ENCODE assay signal across 8 cellular contexts in the genomic region with DNA sequence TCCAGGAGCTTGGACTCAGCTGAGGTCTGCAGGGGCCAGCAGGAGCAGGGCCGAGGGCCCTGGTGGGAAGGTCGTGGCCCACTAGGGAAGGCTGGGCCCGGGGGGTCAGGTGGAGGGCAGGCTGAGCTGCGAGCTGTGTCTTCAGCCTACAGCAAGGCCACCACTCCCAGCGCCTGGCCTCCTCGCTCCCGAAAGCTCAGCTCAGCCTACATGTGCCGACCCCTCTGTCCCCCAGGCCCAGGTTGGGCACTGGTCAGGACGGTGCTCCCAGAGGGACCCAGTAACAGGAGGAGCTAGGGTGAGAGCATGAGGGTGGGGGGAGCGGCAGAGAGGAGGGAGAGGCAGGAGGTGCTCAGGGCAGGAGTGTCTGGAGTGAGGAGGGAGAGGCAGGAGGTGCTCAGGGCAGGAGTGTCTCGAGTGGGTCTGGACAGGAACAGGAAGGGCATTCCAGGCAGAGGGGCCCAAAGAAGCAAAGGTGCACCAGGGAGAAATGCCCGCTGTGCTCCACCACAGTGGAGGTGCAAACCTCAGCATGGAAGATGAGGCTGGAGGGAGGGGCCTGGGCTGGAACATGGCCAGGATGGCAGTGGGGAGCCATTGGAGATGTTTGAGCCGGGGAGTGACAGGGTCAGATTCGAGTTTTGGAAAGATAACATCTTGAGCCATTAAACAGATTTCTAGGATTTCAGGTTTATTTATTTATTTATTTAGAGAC. TPM values are rescaled to one million over a fixed set of nuclear protein-coding genes. Genes with fewer than 3 reads are reported as not detected.
DNase-seq lines count a peak whose midpoint lies in the region; ATAC-seq and TF ChIP-seq lines count a peak whose summit lies in the region.

No MANE protein-coding gene starts in this region.

- ATAC-seq in heart right ventricle (peak in 1 of 8 donors; percentile 0), Right ventricle myocardium superior (ENCODE audit: poor library complexity) (no peak), HG02678 (IDR thresholded peaks at IDR 0.05; ENCODE audit: unreplicated experiment) (no peak), GM18907 (IDR thresholded peaks at IDR 0.05; ENCODE audit: unreplicated experiment) (no peak)

- intact Hi-C loops in heart right ventricle (cut with DNase I) (loop anchor here in 9 of 10 donors (5.0 to 10.0 kb wide), 11 partner anchors 58 to 260 kb away; partner anchors contain the start of gene JAG2 (in 5 of the 9)), Right ventricle myocardium superior (cut with DNase I) (loop anchor here (10.0 kb wide), 1 partner anchor 260 kb away; no protein-coding TSS in a partner anchor)

- WGBS in heart right ventricle, 2 donors, result 71% methylated on average over 14 of the region's 14 CpGs

- TF ChIP-seq CTCF in heart right ventricle (IDR thresholded peaks at IDR 0.05), result no peak
- no peak for TF ChIP-seq CTCF in cardiac fibroblast (IDR thresholded peaks at IDR 0.05; ENCODE audit: low read depth, low read length)

- H3K27me3 ChIP-seq in heart right ventricle (peaks cover 0 to 24% (median 0%) of the 10 kb centered on the region in 7 donors), mucosa of stomach (ENCODE audit: control insufficient read depth, insufficient read depth, low read length) (peaks cover 3% of the 10 kb centered on the region)

- H3K4me1 ChIP-seq in heart right ventricle (peaks cover 20 to 46% (median 38%) of the 10 kb centered on the region in 9 donors), mucosa of stomach (ENCODE audit: control insufficient read depth, insufficient read depth, low read length) (peaks cover 42% of the 10 kb centered on the region)

- H3K27ac ChIP-seq in heart right ventricle, result peak overlapping the region in 8 of 10 donors; percentile 81 to 91 (median 87)

- H3K9ac ChIP-seq in mucosa of stomach (ENCODE audit: low read length), result peak overlapping the region; percentile 74

- H3K36me3 ChIP-seq in heart right ventricle (no peaks in the 10 kb centered on the region), mucosa of stomach (ENCODE audit: control insufficient read depth, insufficient read depth, low read length) (no peaks in the 10 kb centered on the region)

- H3K9me3 ChIP-seq in heart right ventricle (no peaks in the 10 kb centered on the region), mucosa of stomach (ENCODE audit: control insufficient read depth, low read length) (no peaks in the 10 kb centered on the region)

- H3K4me3 ChIP-seq in heart right ventricle (peak overlapping the region; percentile 46 to 85 (median 68)), cardiac fibroblast (replicated peaks in 1 of 2; ENCODE audit: low read depth in 2 of 2, low read length in 2 of 2) (peak overlapping the region; percentile 65 to 80), mucosa of stomach (ENCODE audit: low read length) (peak overlapping the region; percentile 41)

- no peak for DNase-seq in heart right ventricle
- DNase-seq in Right ventricle myocardium superior, result no peak
- DNase-seq in cardiac fibroblast (ENCODE audit: low read depth in 2 of 2), result no peak
- DNase-seq in NCI-H187 treated with DMSO at 0.1 percent for 48 hours (lab: John Stamatoyannopoulos, UW), result no peak
- DNase-seq in NCI-H1105 treated with DMSO at 0.1 percent for 48 hours (lab: John Stamatoyannopoulos, UW), result no peak

RNA-seq across cellular contexts. Expression of gene GPR132, which starts 29.1 kb away (rescaled TPM):
- total RNA-seq in heart right ventricle (1 to 10 TPM in 2 of 10 donors, under 1 TPM in 8; 0.19 to 4.1 (median 0.82) TPM), Right ventricle myocardium superior (1.3 TPM)
- polyA plus RNA-seq in heart right ventricle, result under 1 TPM; 0.35 to 0.88 TPM
